1 cellular context compared by ENCODE assay signal in the genomic region with DNA sequence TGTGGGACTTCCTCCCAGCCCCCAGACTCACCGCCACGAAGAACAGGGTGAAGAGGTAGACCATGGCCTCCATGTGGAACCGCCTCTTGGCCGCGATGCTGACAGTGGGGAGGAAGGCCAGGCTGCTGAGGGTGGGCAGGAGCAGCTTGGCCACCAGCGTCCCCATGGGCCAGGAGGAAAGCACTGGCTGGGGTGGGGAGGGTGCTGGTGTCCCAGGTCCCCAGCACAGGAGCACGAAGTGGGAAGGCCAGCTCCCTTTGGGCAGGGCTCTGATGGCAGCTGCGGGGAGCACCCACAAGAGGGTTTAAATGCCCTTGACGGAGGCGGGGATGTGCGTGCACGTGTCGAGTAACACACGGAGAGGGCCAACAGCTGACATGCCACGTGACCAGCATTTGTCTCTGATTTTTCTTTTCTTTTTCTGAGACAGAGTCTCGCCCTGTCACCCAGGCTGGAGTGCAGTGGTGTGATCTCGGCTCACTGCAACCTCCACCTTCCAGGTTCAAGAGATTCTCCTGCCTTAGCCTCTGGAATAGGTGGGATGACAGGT.
TF ChIP-seq lines count a peak whose summit lies in the region.

Gene MYMK (minus strand): TSS at position 281 of the 550 bp plus-strand sequence. CDS start 115 bp downstream, at position 166.

TF ChIP-seq in K562, 482 proteins besides CTCF, POLR2A, EP300 and RAD21 (continues in another document):
- TF ChIP-seq, protein P1, sequence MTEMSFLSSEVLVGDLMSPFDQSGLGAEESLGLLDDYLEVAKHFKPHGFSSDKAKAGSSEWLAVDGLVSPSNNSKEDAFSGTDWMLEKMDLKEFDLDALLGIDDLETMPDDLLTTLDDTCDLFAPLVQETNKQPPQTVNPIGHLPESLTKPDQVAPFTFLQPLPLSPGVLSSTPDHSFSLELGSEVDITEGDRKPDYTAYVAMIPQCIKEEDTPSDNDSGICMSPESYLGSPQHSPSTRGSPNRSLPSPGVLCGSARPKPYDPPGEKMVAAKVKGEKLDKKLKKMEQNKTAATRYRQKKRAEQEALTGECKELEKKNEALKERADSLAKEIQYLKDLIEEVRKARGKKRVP (CRISPR knock-in tag; IDR thresholded peaks at IDR 0.05) = no peak
- TF ChIP-seq SAFB2 (IDR thresholded peaks at IDR 0.05; ENCODE audit: borderline replicate concordance, low read depth, low read length, severe bottlenecking) (no peak), SNRNP70 (optimal IDR thresholded peaks at IDR 0.05; ENCODE audit: low read depth, low read length) (no peak), FOXK1 (CRISPR knock-in tag; IDR thresholded peaks at IDR 0.05; ENCODE audit: borderline replicate concordance) (no peak), NFATC3 (IDR thresholded peaks at IDR 0.05) (no peak), STAT6 (CRISPR knock-in tag; IDR thresholded peaks at IDR 0.05) (no peak), MTA1 (IDR thresholded peaks at IDR 0.05; ENCODE audit: borderline replicate concordance) (no peak), TAF1 (IDR thresholded peaks at IDR 0.05; ENCODE audit: control insufficient read depth, extremely low read depth, insufficient read depth, low read length, severe bottlenecking) (no peak), CBX8 (IDR thresholded peaks at IDR 0.05; ENCODE audit: borderline replicate concordance, extremely low read depth, low read depth, low read length, poor library complexity, severe bottlenecking) (no peak), USF1 (CRISPR knock-in tag; IDR thresholded peaks at IDR 0.05) (peak; percentile 73), E2F1 (CRISPR knock-in tag; IDR thresholded peaks at IDR 0.05) (no peak), PRDM10 (IDR thresholded peaks at IDR 0.05; ENCODE audit: partially characterized antibody) (no peak), SAFB (IDR thresholded peaks at IDR 0.05; ENCODE audit: borderline replicate concordance, low read depth, low read length) (no peak), E2F6 (IDR thresholded peaks at IDR 0.05; ENCODE audit: borderline replicate concordance in 1 of 2, extremely low read depth in 1 of 2, insufficient read depth in 1 of 2, insufficient read length in 1 of 2, low read depth in 1 of 2, low read length in 1 of 2, poor library complexity in 1 of 2, severe bottlenecking in 1 of 2) (peak in 1 of 2 experiments; percentile 30), CAMTA2 (CRISPR knock-in tag; conservative IDR thresholded peaks at IDR 0.05) (no peak), TBP (optimal IDR thresholded peaks at IDR 0.05; ENCODE audit: low read depth, low read length) (no peak), ELF4 (CRISPR knock-in tag; IDR thresholded peaks at IDR 0.05) (no peak), MBD2 (IDR thresholded peaks at IDR 0.05; ENCODE audit: borderline replicate concordance, low read depth) (no peak), RBM25 (IDR thresholded peaks at IDR 0.05; ENCODE audit: low read depth, low read length, severe bottlenecking) (no peak), PRPF4 (IDR thresholded peaks at IDR 0.05; ENCODE audit: insufficient read depth, low read depth, low read length, poor library complexity, severe bottlenecking) (no peak), MAFG (tag; conservative IDR thresholded peaks at IDR 0.05) (no peak), TCF15 (CRISPR knock-in tag; IDR thresholded peaks at IDR 0.05) (no peak), CCAR2 (IDR thresholded peaks at IDR 0.05; ENCODE audit: low read depth, low read length) (no peak), BRCA1 (IDR thresholded peaks at IDR 0.05) (no peak), BRCA1 (CRISPR knock-in tag; IDR thresholded peaks at IDR 0.05) (no peak), ZNF436 (CRISPR knock-in tag; IDR thresholded peaks at IDR 0.05) (no peak), RFX5 (IDR thresholded peaks at IDR 0.05; ENCODE audit: low read depth, low read length) (no peak), KAT8 (IDR thresholded peaks at IDR 0.05; ENCODE audit: low read depth) (no peak), HDAC3 (IDR thresholded peaks at IDR 0.05; ENCODE audit: borderline replicate concordance, partially characterized antibody) (no peak), USF2 (CRISPR knock-in tag; IDR thresholded peaks at IDR 0.05) (peak; percentile 40), THRAP3 (IDR thresholded peaks at IDR 0.05; ENCODE audit: borderline replicate concordance) (no peak), JUN (IDR thresholded peaks at IDR 0.05; ENCODE audit: borderline replicate concordance, low read depth, low read length) (no peak), JUN (CRISPR knock-in tag; IDR thresholded peaks at IDR 0.05; ENCODE audit: borderline replicate concordance) (no peak), EP400 (IDR thresholded peaks at IDR 0.05) (no peak), ZNF174 (CRISPR knock-in tag; IDR thresholded peaks at IDR 0.05) (no peak), ZNF140 (CRISPR knock-in tag; IDR thresholded peaks at IDR 0.05) (no peak), ZNF699 (CRISPR knock-in tag; IDR thresholded peaks at IDR 0.05; ENCODE audit: insufficient replicate concordance) (no peak)
- TF ChIP-seq, protein P2, sequence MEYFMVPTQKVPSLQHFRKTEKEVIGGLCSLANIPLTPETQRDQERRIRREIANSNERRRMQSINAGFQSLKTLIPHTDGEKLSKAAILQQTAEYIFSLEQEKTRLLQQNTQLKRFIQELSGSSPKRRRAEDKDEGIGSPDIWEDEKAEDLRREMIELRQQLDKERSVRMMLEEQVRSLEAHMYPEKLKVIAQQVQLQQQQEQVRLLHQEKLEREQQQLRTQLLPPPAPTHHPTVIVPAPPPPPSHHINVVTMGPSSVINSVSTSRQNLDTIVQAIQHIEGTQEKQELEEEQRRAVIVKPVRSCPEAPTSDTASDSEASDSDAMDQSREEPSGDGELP (CRISPR knock-in tag; IDR thresholded peaks at IDR 0.05; ENCODE audit: borderline replicate concordance) = peak; percentile 57; the same call in 1 of the 2 replicates
- TF ChIP-seq, protein P3, sequence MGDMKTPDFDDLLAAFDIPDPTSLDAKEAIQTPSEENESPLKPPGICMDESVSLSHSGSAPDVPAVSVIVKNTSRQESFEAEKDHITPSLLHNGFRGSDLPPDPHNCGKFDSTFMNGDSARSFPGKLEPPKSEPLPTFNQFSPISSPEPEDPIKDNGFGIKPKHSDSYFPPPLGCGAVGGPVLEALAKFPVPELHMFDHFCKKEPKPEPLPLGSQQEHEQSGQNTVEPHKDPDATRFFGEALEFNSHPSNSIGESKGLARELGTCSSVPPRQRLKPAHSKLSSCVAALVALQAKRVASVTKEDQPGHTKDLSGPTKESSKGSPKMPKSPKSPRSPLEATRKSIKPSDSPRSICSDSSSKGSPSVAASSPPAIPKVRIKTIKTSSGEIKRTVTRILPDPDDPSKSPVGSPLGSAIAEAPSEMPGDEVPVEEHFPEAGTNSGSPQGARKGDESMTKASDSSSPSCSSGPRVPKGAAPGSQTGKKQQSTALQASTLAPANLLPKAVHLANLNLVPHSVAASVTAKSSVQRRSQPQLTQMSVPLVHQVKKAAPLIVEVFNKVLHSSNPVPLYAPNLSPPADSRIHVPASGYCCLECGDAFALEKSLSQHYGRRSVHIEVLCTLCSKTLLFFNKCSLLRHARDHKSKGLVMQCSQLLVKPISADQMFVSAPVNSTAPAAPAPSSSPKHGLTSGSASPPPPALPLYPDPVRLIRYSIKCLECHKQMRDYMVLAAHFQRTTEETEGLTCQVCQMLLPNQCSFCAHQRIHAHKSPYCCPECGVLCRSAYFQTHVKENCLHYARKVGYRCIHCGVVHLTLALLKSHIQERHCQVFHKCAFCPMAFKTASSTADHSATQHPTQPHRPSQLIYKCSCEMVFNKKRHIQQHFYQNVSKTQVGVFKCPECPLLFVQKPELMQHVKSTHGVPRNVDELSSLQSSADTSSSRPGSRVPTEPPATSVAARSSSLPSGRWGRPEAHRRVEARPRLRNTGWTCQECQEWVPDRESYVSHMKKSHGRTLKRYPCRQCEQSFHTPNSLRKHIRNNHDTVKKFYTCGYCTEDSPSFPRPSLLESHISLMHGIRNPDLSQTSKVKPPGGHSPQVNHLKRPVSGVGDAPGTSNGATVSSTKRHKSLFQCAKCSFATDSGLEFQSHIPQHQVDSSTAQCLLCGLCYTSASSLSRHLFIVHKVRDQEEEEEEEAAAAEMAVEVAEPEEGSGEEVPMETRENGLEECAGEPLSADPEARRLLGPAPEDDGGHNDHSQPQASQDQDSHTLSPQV (IDR thresholded peaks at IDR 0.05) = no peak
- TF ChIP-seq, protein P4, sequence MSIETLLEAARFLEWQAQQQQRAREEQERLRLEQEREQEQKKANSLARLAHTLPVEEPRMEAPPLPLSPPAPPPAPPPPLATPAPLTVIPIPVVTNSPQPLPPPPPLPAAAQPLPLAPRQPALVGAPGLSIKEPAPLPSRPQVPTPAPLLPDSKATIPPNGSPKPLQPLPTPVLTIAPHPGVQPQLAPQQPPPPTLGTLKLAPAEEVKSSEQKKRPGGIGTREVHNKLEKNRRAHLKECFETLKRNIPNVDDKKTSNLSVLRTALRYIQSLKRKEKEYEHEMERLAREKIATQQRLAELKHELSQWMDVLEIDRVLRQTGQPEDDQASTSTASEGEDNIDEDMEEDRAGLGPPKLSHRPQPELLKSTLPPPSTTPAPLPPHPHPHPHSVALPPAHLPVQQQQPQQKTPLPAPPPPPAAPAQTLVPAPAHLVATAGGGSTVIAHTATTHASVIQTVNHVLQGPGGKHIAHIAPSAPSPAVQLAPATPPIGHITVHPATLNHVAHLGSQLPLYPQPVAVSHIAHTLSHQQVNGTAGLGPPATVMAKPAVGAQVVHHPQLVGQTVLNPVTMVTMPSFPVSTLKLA (conservative IDR thresholded peaks at IDR 0.05) = 0 out of 4 replicates have a peak, but pooled peaks of 1 of the 2 experiments have one; percentile 25
